In genomic region chr7:85673881-85674280, GRCh38 we compare ENCODE assay signal across 13 cellular contexts.
A peak's percentile ranks its signal among the peaks of the same experiment; 100 is the strongest.
DNase-seq lines count a peak whose midpoint lies in the region; TF ChIP-seq lines count a peak whose summit lies in the region.
"Had no signal": no experiment of that assay in that cellular context is flagged by ENCODE, and none has a peak within 500 bp of the region (broad histone marks: within the 10 kb centered on the region; RNA-seq: fewer than 3 reads in every experiment).

No MANE protein-coding gene starts in this region.

- DNase-seq in ELR (ENCODE audit: low read depth): peak; percentile 4
- DNase-seq in NCI-H226: peak; percentile 39
- DNase-seq in choroid plexus epithelial cell (ENCODE audit: low read depth): peak; percentile 6
- no peak for DNase-seq in cerebellar cortex (ENCODE audit: low spot score)
- no peak for DNase-seq in NCI-H146 treated with DMSO at 0.1 percent for 48 hours (lab: John Stamatoyannopoulos, UW; ENCODE audit: unreplicated experiment)
- DNase-seq in RKO (ENCODE audit: low spot score): no peak
- DNase-seq: C1 segment of cervical spinal cord; Calu3; CD4-positive, alpha-beta T cell; DMS 273 treated with DMSO at 0.1 percent for 48 hours; GDM1 had no signal

- TF ChIP-seq CTCF in choroid plexus epithelial cell (conservative IDR thresholded peaks at IDR 0.05; ENCODE audit: low read depth, low read length): no peak

- no peak overlapping the region for H3K4me3 ChIP-seq in choroid plexus epithelial cell (ENCODE audit: low read depth, low read length)
- H3K4me3 ChIP-seq: HAP-1, K562 had no signal

Comparison
In these comparisons a context has a peak if more than half of its experiments do, and no peak if none do; other contexts are left out.
1. DNase-seq: peak in ELR (single experiment), NCI-H226 (single experiment) and choroid plexus epithelial cell (single experiment); none in cerebellar cortex (single experiment), NCI-H146 treated with DMSO at 0.1 percent for 48 hours (single experiment) and RKO (single experiment).